Comparison of ENCODE assay signal across 3 cellular contexts in the genomic region with DNA sequence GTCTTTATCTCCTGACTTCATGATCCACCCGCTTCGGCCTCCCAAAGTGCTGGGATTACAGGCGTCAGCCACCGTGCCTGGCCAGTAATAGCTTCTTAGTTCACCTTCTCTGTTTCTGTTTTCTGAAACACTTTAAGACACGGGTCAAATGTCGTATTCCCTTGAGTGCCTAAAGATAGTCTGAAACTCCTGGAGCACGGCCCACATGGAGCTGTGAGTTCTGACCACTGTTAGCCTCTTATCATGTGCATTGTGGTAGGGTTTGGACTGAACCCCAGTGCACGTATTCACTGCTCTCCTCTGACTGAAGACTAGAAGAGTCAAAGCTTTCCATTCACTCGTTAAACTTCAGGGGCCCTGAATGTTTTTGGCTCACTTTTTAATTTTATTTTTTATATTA. TPM values are rescaled to one million over a fixed set of nuclear protein-coding genes. Genes with fewer than 3 reads are reported as not detected.
"Had no signal": no experiment of that assay in that cellular context is flagged by ENCODE, and none has a peak within 500 bp of the region (broad histone marks: within the 10 kb centered on the region; RNA-seq: fewer than 3 reads in every experiment).

No MANE protein-coding gene starts in this region.

RNA-seq across cellular contexts. Expression of a gene that starts 48.3 kb away (rescaled TPM):
- total RNA-seq: LHCN-M2, M059J, MCF 10A had no signal
